In the genomic region with DNA sequence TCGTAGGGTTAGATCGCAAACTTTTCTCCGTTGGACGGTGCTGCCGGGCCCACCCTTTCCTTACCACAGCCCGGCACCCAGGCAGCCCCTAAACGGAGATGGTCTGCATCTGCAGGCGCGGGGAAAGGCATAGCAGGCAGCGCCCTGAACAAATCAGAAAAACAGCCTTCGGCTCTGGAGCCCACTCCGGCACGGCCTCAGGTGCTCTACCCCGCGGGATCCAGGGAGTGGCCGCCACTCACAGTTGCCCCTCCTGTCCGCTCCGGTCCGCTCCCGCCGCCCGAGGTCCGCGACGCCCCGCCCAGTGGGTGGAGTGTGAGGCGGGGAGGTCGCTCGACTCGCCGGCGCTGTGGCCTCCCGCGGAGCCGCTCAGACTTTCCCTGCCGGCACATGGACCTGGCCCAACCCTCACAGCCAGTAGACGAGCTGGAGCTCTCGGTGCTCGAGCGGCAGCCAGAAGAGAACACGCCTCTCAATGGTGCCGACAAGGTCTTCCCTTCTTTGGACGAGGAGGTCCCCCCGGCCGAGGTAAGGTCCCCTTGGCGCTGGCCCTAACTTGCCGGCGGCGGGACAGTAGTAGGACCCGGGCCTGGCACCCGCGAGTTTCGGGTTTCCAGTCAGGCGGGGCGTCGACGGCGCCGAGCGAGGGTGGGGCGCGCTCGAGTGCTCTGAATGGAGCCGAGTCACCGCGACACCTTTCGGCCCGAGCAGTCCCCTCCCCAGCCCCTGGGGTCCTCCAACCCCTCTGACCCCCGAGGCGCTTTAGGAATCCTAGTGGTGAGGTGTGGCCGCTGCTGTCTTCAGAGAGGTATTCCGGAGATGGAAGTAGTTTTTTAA, we compare ENCODE assay signal across 8 cellular contexts. TPM values are rescaled to one million over a fixed set of nuclear protein-coding genes. Genes with fewer than 3 reads are reported as not detected.
DNase-seq lines count a peak whose midpoint lies in the region; ATAC-seq, FAIRE-seq and TF ChIP-seq lines count a peak whose summit lies in the region.

A gene with protein sequence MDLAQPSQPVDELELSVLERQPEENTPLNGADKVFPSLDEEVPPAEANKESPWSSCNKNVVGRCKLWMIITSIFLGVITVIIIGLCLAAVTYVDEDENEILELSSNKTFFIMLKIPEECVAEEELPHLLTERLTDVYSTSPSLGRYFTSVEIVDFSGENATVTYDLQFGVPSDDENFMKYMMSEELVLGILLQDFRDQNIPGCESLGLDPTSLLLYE (plus strand): TSS at position 372 of the 837 bp plus-strand sequence. CDS start 19 bp downstream, at position 391.

- H3K4me2 ChIP-seq in mammary epithelial cell (ENCODE audit: insufficient read depth, low read depth, low read length) = peak within 1 kb of the TSS; percentile 92

- 3% methylated on average over 38 of the region's 72 CpGs for WGBS in mammary epithelial cell (ENCODE audit: low coverage, missing lambda C conversion rate)

- H3K79me2 ChIP-seq in mammary epithelial cell (ENCODE audit: insufficient read depth, low read length) = peaks cover 42% of the 10 kb centered on the region

- peak; percentile 85 for FAIRE-seq in GM12891 (lab: Jason Lieb, UNC)

- H3K9me3 ChIP-seq in mammary epithelial cell (replicated peaks; ENCODE audit: insufficient read depth, low read length) = no peaks in the 10 kb centered on the region
- no peaks in the 10 kb centered on the region for H3K9me3 ChIP-seq in skeletal muscle tissue (ENCODE audit: control insufficient read depth in 3 of 3, low read length in 3 of 3)

- peak within 1 kb of the TSS; percentile 96 for H3K27ac Mint-ChIP-seq in WTC11

- H2AFZ ChIP-seq in mammary epithelial cell (ENCODE audit: low read depth, low read length) = peak within 1 kb of the TSS; percentile 86

- CTCF ChIA-PET in WTC11 (lab: Charles Lee) (interaction anchor here (0.7 to 2.8 kb wide), 4 partner anchors 25 to 97 kb away, joined by 3 to 13 read pairs (median 4); no protein-coding TSS in a partner anchor), mammary epithelial cell (lab: Charles Lee; ENCODE audit: low non-redundant PET) (interaction anchor here (0.6 kb wide), 1 partner anchor 226 kb away, joined by 3 read pairs; no protein-coding TSS in a partner anchor)

- in situ Hi-C loops in mammary epithelial cell (cut with MboI; ENCODE audit: low sequenced_read_pairs in 2 of 2) = no loop called here

- H3K4me1 Mint-ChIP-seq in WTC11 = peaks cover 54% of the 10 kb centered on the region

- dilution Hi-C loops in mammary epithelial cell (cut with HindIII; ENCODE audit: low sequenced_read_pairs) = no loop called here

- H3K4me1 ChIP-seq in mammary epithelial cell (ENCODE audit: insufficient read depth, low read length) (peaks cover 19% of the 10 kb centered on the region), skeletal muscle tissue (ENCODE audit: control insufficient read depth in 3 of 3, insufficient read depth in 3 of 3, low read length in 3 of 3) (peaks cover 7 to 10% (median 8%) of the 10 kb centered on the region in 3 donors)

- no peaks in the 10 kb centered on the region for H3K36me3 Mint-ChIP-seq in WTC11

- H3K4me3 Mint-ChIP-seq in WTC11 = peak within 1 kb of the TSS; percentile 95

- H3K4me3 ChIP-seq in mammary epithelial cell (replicated peaks in 1 of 3; ENCODE audit: insufficient read depth in 1 of 3, low read depth in 2 of 3, low read length in 3 of 3) (peak within 1 kb of the TSS; percentile 72 to 89 (median 84)), skeletal muscle tissue (ENCODE audit: low read length in 3 of 3) (peak within 1 kb of the TSS; percentile 59 to 70 (median 69))

- no peaks in the 10 kb centered on the region for H4K20me1 ChIP-seq in mammary epithelial cell (ENCODE audit: insufficient read depth, low read length)

- H3K27ac ChIP-seq in mammary epithelial cell (ENCODE audit: insufficient read depth, low read depth, low read length) (peak within 1 kb of the TSS; percentile 96), skeletal muscle tissue (ENCODE audit: low read depth, low read length) (peak within 1 kb of the TSS; percentile 28)

- POLR2A ChIA-PET in WTC11 (lab: Charles Lee) = no interaction called here

- H3K36me3 ChIP-seq in mammary epithelial cell (ENCODE audit: insufficient read depth, low read length) = no peaks in the 10 kb centered on the region
- no peaks in the 10 kb centered on the region for H3K36me3 ChIP-seq in skeletal muscle tissue (ENCODE audit: control insufficient read depth in 3 of 3, insufficient read depth in 3 of 3, low read length in 3 of 3)

- intact Hi-C loops in mammary epithelial cell (cut with micrococcal nuclease) = loop anchor here (1.0 to 2.0 kb wide), 5 partner anchors 11 to 183 kb away; no protein-coding TSS in a partner anchor

- TSS peak; percentile 76 for BruUV-seq in mammary epithelial cell (replicated peaks; lab: Mats Ljungman, UMichigan)

- peaks cover 20% of the 10 kb centered on the region for H3K27me3 Mint-ChIP-seq in WTC11 (ENCODE audit: low read depth)

- no peaks in the 10 kb centered on the region for H3K27me3 ChIP-seq in mammary epithelial cell (ENCODE audit: insufficient read depth, low read length)
- H3K27me3 ChIP-seq in skeletal muscle tissue (ENCODE audit: control insufficient read depth in 3 of 3, insufficient read depth in 3 of 3, low read length in 3 of 3) = no peaks in the 10 kb centered on the region

- H3K9me3 Mint-ChIP-seq in WTC11 = no peaks in the 10 kb centered on the region

- H3K9ac ChIP-seq in mammary epithelial cell (ENCODE audit: insufficient read depth, low read length) (peak within 1 kb of the TSS; percentile 94), skeletal muscle tissue (ENCODE audit: low read depth in 1 of 3, low read length in 3 of 3) (peak within 1 kb of the TSS; percentile 63 to 72 (median 63))

- no peak for TF ChIP-seq CTCF in WTC11 (IDR thresholded peaks at IDR 0.05)
- TF ChIP-seq CTCF in mammary epithelial cell (conservative IDR thresholded peaks at IDR 0.05 in 1 of 2, IDR thresholded peaks at IDR 0.05 in 1 of 2; ENCODE audit: extremely low read depth in 1 of 2, insufficient read depth in 1 of 2, low read depth in 1 of 2, low read length in 2 of 2) = peak in 1 of 2 donors; percentile 18

- no peak for TF ChIP-seq POLR2A in GM12891 (IDR thresholded peaks at IDR 0.05; ENCODE audit: low read depth, low read length)

- ATAC-seq in HG02610 (IDR thresholded peaks at IDR 0.05; ENCODE audit: unreplicated experiment) (peak; percentile 86), WTC11 (peak; percentile 89)

- peak; percentile 68 for DNase-seq in GM12891 (ENCODE audit: insufficient read length, low spot score)
- peak; percentile 93 for DNase-seq in NCI-H146 treated with DMSO at 0.1 percent for 48 hours (lab: John Stamatoyannopoulos, UW; ENCODE audit: unreplicated experiment)
- DNase-seq in WTC11 (ENCODE audit: low spot score) = peak; percentile 95
- peak; percentile 91 for DNase-seq in mammary epithelial cell
- peak; percentile 97 for DNase-seq in iPS-NIHi7 (ENCODE audit: extremely low spot score)
- no peak for DNase-seq in NK-92 treated with Interleukin-12 subunit alpha and Interleukin-12 subunit beta, amount 100 ng/mL, for 24 hours (lab: John Stamatoyannopoulos, UW)

TF ChIP-seq in GM12891, 5 proteins besides CTCF, POLR2A, EP300 and RAD21:
- TF ChIP-seq SPI1 (IDR thresholded peaks at IDR 0.05; ENCODE audit: low read depth, low read length) (no peak), POLR2AphosphoS5 (IDR thresholded peaks at IDR 0.05; ENCODE audit: low read depth, low read length) (no peak), TAF1 (IDR thresholded peaks at IDR 0.05; ENCODE audit: low read depth, low read length) (no peak), PAX5 (IDR thresholded peaks at IDR 0.05; ENCODE audit: insufficient read depth, low read length, severe bottlenecking) (no peak), POU2F2 (IDR thresholded peaks at IDR 0.05; ENCODE audit: low read depth, low read length) (no peak)

TF ChIP-seq in WTC11, 78 proteins besides CTCF, POLR2A, EP300 and RAD21 (continues in another document):
- TF ChIP-seq ELF4 (CRISPR knock-in tag; IDR thresholded peaks at IDR 0.05; ENCODE audit: low read depth) (0 out of 2 replicates have a peak, but pooled peaks have one; percentile 60), ZNF232 (CRISPR knock-in tag; IDR thresholded peaks at IDR 0.05) (peak; percentile 81), HMGA2 (CRISPR knock-in tag; IDR thresholded peaks at IDR 0.05) (no peak), CBFB (CRISPR knock-in tag; IDR thresholded peaks at IDR 0.05; ENCODE audit: low read depth) (0 out of 2 replicates have a peak, but pooled peaks have one; percentile 74), NFE2L1 (CRISPR knock-in tag; IDR thresholded peaks at IDR 0.05) (peak; percentile 45), ZNF396 (CRISPR knock-in tag; IDR thresholded peaks at IDR 0.05; ENCODE audit: borderline replicate concordance) (no peak), GTF2I (CRISPR knock-in tag; conservative IDR thresholded peaks at IDR 0.05) (no peak), TEAD1 (CRISPR knock-in tag; IDR thresholded peaks at IDR 0.05) (peak; percentile 40; the same call in 1 of the 2 replicates), ATF2 (CRISPR knock-in tag; IDR thresholded peaks at IDR 0.05; ENCODE audit: borderline replicate concordance, low read depth) (no peak)
- TF ChIP-seq, protein P1, sequence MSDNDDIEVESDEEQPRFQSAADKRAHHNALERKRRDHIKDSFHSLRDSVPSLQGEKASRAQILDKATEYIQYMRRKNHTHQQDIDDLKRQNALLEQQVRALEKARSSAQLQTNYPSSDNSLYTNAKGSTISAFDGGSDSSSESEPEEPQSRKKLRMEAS (CRISPR knock-in tag; IDR thresholded peaks at IDR 0.05) = peak; percentile 95

RNA-seq across cellular contexts. Expression of the gene that starts here (rescaled TPM):
- polyA plus RNA-seq in GM12891 (2012; ENCODE audit: low read depth, missing spikeins) = 1.9 TPM
- total RNA-seq in WTC11 (2021) (10.2 to 14.3 TPM (median 10.3 TPM) in 3 replicates), mammary epithelial cell (10 to 100 TPM; 15.4 to 16.8 TPM), skeletal muscle tissue (3.7 TPM)
- 6.7 TPM for polyA plus RNA-seq in mammary epithelial cell
- 6.3 TPM for polyA minus RNA-seq in mammary epithelial cell
